ENCODE assay signal across 35 cellular contexts in genomic region chr1:168626326-168626725, GRCh38. TPM values are rescaled to one million over a fixed set of nuclear protein-coding genes. Genes with fewer than 3 reads are reported as not detected.
DNase-seq lines count a peak whose midpoint lies in the region; ATAC-seq and TF ChIP-seq lines count a peak whose summit lies in the region.
"Had no signal": no experiment of that assay in that cellular context is flagged by ENCODE, and none has a peak within 500 bp of the region (broad histone marks: within the 10 kb centered on the region; RNA-seq: fewer than 3 reads in every experiment).

No MANE protein-coding gene starts in this region.

- H3K27me3 ChIP-seq in lung (ENCODE audit: control insufficient read depth, insufficient read depth) = no peaks in the 10 kb centered on the region
- H3K27me3 ChIP-seq: gastrocnemius medialis, MG63 had no signal

- H3K4me3 ChIP-seq in lung = no peak overlapping the region
- H3K4me3 ChIP-seq: A549, body of pancreas, gastrocnemius medialis, GM23338, K562, MG63, mucosa of descending colon, suprapubic skin had no signal

- no peaks in the 10 kb centered on the region for H3K36me3 ChIP-seq in lung (ENCODE audit: control insufficient read depth in 2 of 2, insufficient read depth in 2 of 2, low read length in 2 of 2)
- H3K36me3 ChIP-seq: gastrocnemius medialis, MG63, suprapubic skin had no signal

- WGBS in lung, 2 donors = 56 to 72% methylated on average over 4 of the region's 4 CpGs

- DNase-seq in CD1c-positive myeloid dendritic cell (ENCODE audit: extremely low spot score) = peak; percentile 71
- DNase-seq in MV-4-11 (lab: John Stamatoyannopoulos, UW) = peak; percentile 90
- DNase-seq in SKM-1 treated with dmso at 0.1 percent for 144 hours (lab: John Stamatoyannopoulos, UW; ENCODE audit: unreplicated experiment) = peak; percentile 42
- DNase-seq in lung (ENCODE audit: low spot score) = no peak
- DNase-seq in NCI-H146 treated with DMSO at 0.1 percent for 48 hours (lab: John Stamatoyannopoulos, UW; ENCODE audit: unreplicated experiment) = no peak
- DNase-seq in midbrain (lab: John Stamatoyannopoulos, UW) = no peak
- no peak for DNase-seq in T-helper 2 cell
- DNase-seq: activated CD4-positive, alpha-beta T cell treated with anti-CD3 and anti-CD28 coated beads, Interleukin-2, amount 50 U/mL, for 48 hours; activated CD4-positive, CD25-positive, alpha-beta regulatory T cell treated with anti-CD3 and anti-CD28 coated beads, Interleukin-2, amount 50 U/mL, for 72 hours; activated naive CD4-positive, alpha-beta T cell treated with anti-CD3 and anti-CD28 coated beads for 36 hours; activated T-cell treated with anti-CD3 and anti-CD28 coated beads, Interleukin-2, amount 50 U/mL, for 48 hours; body of pancreas; CD4-positive, alpha-beta memory T cell; cerebellar nuclear complex; DND-41; gastrocnemius medialis; GF-D8; HFFc6; MG63; mucosa of descending colon; NCI-H1436 treated with DMSO at 0.1 percent for 48 hours; RPMI8226; small intestine; stimulated activated naive CD4-positive, alpha-beta T cell had no signal

- peaks cover 0 to 15% of the 10 kb centered on the region in 2 donors for H3K4me1 ChIP-seq in lung (ENCODE audit: control insufficient read depth in 2 of 2, insufficient read depth in 2 of 2, low read length in 2 of 2)
- H3K4me1 ChIP-seq: body of pancreas, suprapubic skin had no signal

- no peak for TF ChIP-seq CTCF in lung (IDR thresholded peaks at IDR 0.05; ENCODE audit: control extremely low read depth, extremely low read depth)

- no peaks in the 10 kb centered on the region for H3K9me3 ChIP-seq in lung (ENCODE audit: control insufficient read depth in 2 of 2, insufficient read depth in 1 of 2, low read length in 1 of 2)
- H3K9me3 ChIP-seq: A549, body of pancreas, gastrocnemius medialis, MG63, mucosa of descending colon, suprapubic skin had no signal

- no peak overlapping the region for H3K27ac ChIP-seq in lung (ENCODE audit: low read depth in 1 of 2, low read length in 1 of 2)
- H3K27ac ChIP-seq: A549, body of pancreas, suprapubic skin had no signal

- ATAC-seq in lung (ENCODE audit: insufficient read depth, low FRiP score) (peak; percentile 32), HG03135 (IDR thresholded peaks at IDR 0.05; ENCODE audit: unreplicated experiment) (no peak)
- ATAC-seq: A549; body of pancreas; gastrocnemius medialis; GM23338; K562; mucosa of descending colon; natural killer cell treated with Interleukin-12 subunit alpha and Interleukin-12 subunit beta and Interleukin-15 and Interleukin-18, amount 100 ng/mL, for 72 hours had no signal

RNA-seq across cellular contexts. Expression of gene XCL1, which starts 49.9 kb away (rescaled TPM):
- total RNA-seq in lung = under 1 TPM; 0.15 to 0.43 TPM
- polyA plus RNA-seq in lung = under 1 TPM; 0.29 to 0.71 TPM
- total RNA-seq: activated naive CD4-positive, alpha-beta T cell treated with anti-CD3 and anti-CD28 coated beads for 36 hours; body of pancreas; dermis microvascular lymphatic vessel endothelial cell; gastrocnemius medialis; GM23338; HFFc6; K562; kidney epithelial cell; OCI-LY7; SK-MEL-5; suprapubic skin; urinary bladder had no signal
- polyA plus RNA-seq: A549 had no signal

Comparison
In these comparisons a context has a peak if more than half of its experiments do, and no peak if none do; other contexts are left out.
1. DNase-seq: peak in CD1c-positive myeloid dendritic cell (single experiment), MV-4-11 (single experiment) and SKM-1 treated with dmso at 0.1 percent for 144 hours (single experiment); none in lung (single experiment), NCI-H146 treated with DMSO at 0.1 percent for 48 hours (single experiment), midbrain (single experiment) and T-helper 2 cell (0 of 5).